9 cellular contexts compared by ENCODE assay signal in genomic region chr17:36739208-36739607, GRCh38.
"Had no signal": no experiment of that assay in that cellular context is flagged by ENCODE, and none has a peak within 500 bp of the region (broad histone marks: within the 10 kb centered on the region; RNA-seq: fewer than 3 reads in every experiment).

No MANE protein-coding gene starts in this region.

- H3K4me3 Mint-ChIP-seq: GM23338, H9, HFFc6 had no signal

- H3K27ac Mint-ChIP-seq: GM23338, H9, HFFc6 had no signal

- H3K9me3 ChIP-seq: HAP-1 had no signal

- H3K4me1 ChIP-seq: HAP-1 had no signal

- H3K36me3 ChIP-seq: HAP-1 had no signal

- H3K27ac ChIP-seq: GM23248 had no signal

- ATAC-seq: GM23338, HCT116 had no signal

- H3K4me3 ChIP-seq: GM23248, GM23338, HAP-1 had no signal

- H3K9me3 Mint-ChIP-seq: GM23338, H9, HFFc6 had no signal

- DNase-seq: GM23248, GOT3, H7, H9, HCEC 1CT, HFFc6 had no signal
